9 cellular contexts compared by ENCODE assay signal in the genomic region with DNA sequence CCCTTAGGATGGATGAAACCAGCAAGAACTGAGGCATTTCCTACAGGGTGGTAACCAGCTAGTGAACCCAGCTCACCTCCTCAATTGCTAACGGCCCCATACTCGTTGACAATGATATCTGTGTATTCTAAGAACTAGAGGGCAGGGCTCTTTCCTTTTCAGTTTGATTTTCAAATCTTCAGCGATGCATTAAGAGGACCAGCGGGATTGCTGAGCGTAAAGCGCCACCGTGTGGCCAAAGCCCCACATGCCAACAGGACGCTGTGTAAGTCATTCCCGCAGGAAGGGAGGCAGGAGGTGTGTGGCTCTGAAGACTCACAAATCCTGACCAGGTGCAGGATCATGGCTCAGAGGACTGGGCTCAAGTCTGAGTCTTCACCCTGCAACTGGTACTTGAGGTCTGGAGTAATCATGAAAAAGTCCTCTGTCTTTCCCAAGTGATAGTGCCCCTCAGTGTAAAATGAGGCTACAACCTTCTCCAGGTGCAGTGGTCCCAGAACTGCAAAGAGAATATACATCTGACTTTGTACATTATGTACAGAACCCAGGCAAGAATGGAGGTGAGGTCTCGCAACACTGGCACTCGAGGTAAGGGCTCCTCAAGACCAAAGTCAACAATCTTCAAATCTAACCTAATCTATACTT. TPM values are rescaled to one million over a fixed set of nuclear protein-coding genes. Genes with fewer than 3 reads are reported as not detected.
DNase-seq lines count a peak whose midpoint lies in the region; TF ChIP-seq lines count a peak whose summit lies in the region.
"Had no signal": no experiment of that assay in that cellular context is flagged by ENCODE, and none has a peak within 500 bp of the region (broad histone marks: within the 10 kb centered on the region; RNA-seq: fewer than 3 reads in every experiment).

No MANE protein-coding gene starts in this region.

- POLR2A ChIA-PET in HEK293 (lab: Yijun Ruan, JAX), result no interaction called here
- POLR2A ChIA-PET in SK-N-SH (lab: Yijun Ruan, JAX), result interaction anchor here (1.3 kb wide), 1 partner anchor 1073 kb away, joined by 3 read pairs; the partner anchor contains the start of gene TRIM13

- TF ChIP-seq POLR2A in uterus (IDR thresholded peaks at IDR 0.05), result no peak

- no peak overlapping the region for H3K4me2 ChIP-seq in SK-N-SH

- H3K4me3 ChIP-seq in HEK293 (ENCODE audit: low read depth, low read length) (no peak overlapping the region), SK-N-SH (ENCODE audit: low read depth in 2 of 2, low read length in 1 of 2) (no peak overlapping the region), uterus (no peak overlapping the region)

- DNase-seq in GF-D8 (lab: John Stamatoyannopoulos, UW) (peak; percentile 53), NAMALWA (ENCODE audit: low spot score) (peak; percentile 82), SK-N-SH (peak; percentile 74), head of caudate nucleus (peak; percentile 66 to 95 (median 90)), posterior vena cava (ENCODE audit: low spot score) (peak; percentile 96), uterus (peak; percentile 83 to 87)
- DNase-seq in activated naive CD4-positive, alpha-beta T cell treated with anti-CD3 and anti-CD28 coated beads for 36 hours, result peak; percentile 88

- peaks cover 3% of the 10 kb centered on the region for H3K27me3 Mint-ChIP-seq in activated naive CD4-positive, alpha-beta T cell treated with anti-CD3 and anti-CD28 coated beads for 36 hours (ENCODE audit: low read depth)

- H3K27me3 ChIP-seq in SK-N-SH (ENCODE audit: insufficient read depth) (no peaks in the 10 kb centered on the region; the same call in 1 of the 2 replicates), uterus (no peaks in the 10 kb centered on the region)

- TF ChIP-seq CTCF in HEK293 (tag by site-specific recombination; IDR thresholded peaks at IDR 0.05) (peak; percentile 80), SK-N-SH (IDR thresholded peaks at IDR 0.05) (peak; percentile 94), uterus (IDR thresholded peaks at IDR 0.05) (peak; percentile 89 to 95 (median 92))

- no peak overlapping the region for H3K9ac ChIP-seq in SK-N-SH

- H3K9me2 ChIP-seq in SK-N-SH, result no peaks in the 10 kb centered on the region

- H3K9me3 Mint-ChIP-seq in activated naive CD4-positive, alpha-beta T cell treated with anti-CD3 and anti-CD28 coated beads for 36 hours, result no peaks in the 10 kb centered on the region

- TF ChIP-seq EP300 in SK-N-SH (IDR thresholded peaks at IDR 0.05; ENCODE audit: borderline replicate concordance in 1 of 2, low read depth in 1 of 2, low read length in 1 of 2), result no peak

- TF ChIP-seq RAD21 in SK-N-SH (IDR thresholded peaks at IDR 0.05; ENCODE audit: low read length), result peak; percentile 100

- H3K27ac Mint-ChIP-seq in activated naive CD4-positive, alpha-beta T cell treated with anti-CD3 and anti-CD28 coated beads for 36 hours, result no peak overlapping the region

- peak overlapping the region; percentile 12; the same call in 1 of the 2 replicates for H2AFZ ChIP-seq in SK-N-SH (ENCODE audit: low read depth)

- H3K27ac ChIP-seq in HEK293 (ENCODE audit: extremely low read depth, low read depth, low read length) (no peak overlapping the region), SK-N-SH (ENCODE audit: low read depth in 2 of 2, low read length in 1 of 2) (no peak overlapping the region), uterus (no peak overlapping the region)

- no peaks in the 10 kb centered on the region for H4K20me1 ChIP-seq in SK-N-SH (ENCODE audit: insufficient read depth)

- 1% methylated on average over 11 of the region's 11 CpGs for WGBS in SK-N-SH (ENCODE audit: low lambda C conversion rate)

- intact Hi-C loops in activated naive CD4-positive, alpha-beta T cell treated with anti-CD3 and anti-CD28 coated beads for 36 hours (cut with micrococcal nuclease), result loop anchor here (1.0 to 5.0 kb wide), 7 partner anchors 158 to 1769 kb away; no protein-coding TSS in a partner anchor
- intact Hi-C loops in head of caudate nucleus (cut with DNase I), result no loop called here
- intact Hi-C loops in posterior vena cava (cut with DNase I), result loop anchor here in 1 of 2 donors (2.0 kb wide), 1 partner anchor 65 kb away; no protein-coding TSS in a partner anchor
- intact Hi-C loops in uterus (cut with DNase I; ENCODE audit: low total_unique reads), result no loop called here

- peaks cover 3% of the 10 kb centered on the region for H3K4me1 Mint-ChIP-seq in activated naive CD4-positive, alpha-beta T cell treated with anti-CD3 and anti-CD28 coated beads for 36 hours (ENCODE audit: low read depth)

- CTCF ChIA-PET in HEK293 (lab: Yijun Ruan, JAX) (interaction anchor here (0.6 to 2.2 kb wide), 11 partner anchors 13 to 1201 kb away, joined by 3 to 10 read pairs (median 5); no protein-coding TSS in a partner anchor), SK-N-SH (lab: Yijun Ruan, JAX) (interaction anchor here (0.6 to 2.8 kb wide), 30 partner anchors 9 to 1093 kb away, joined by 3 to 32 read pairs (median 4); no protein-coding TSS in a partner anchor)
- CTCF ChIA-PET in activated naive CD4-positive, alpha-beta T cell treated with anti-CD3 and anti-CD28 coated beads for 36 hours (lab: Charles Lee), result interaction anchor here (0.7 to 1.9 kb wide), 14 partner anchors 9 to 1093 kb away, joined by 3 to 11 read pairs (median 4); no protein-coding TSS in a partner anchor

- H3K4me1 ChIP-seq in HEK293 (ENCODE audit: control insufficient read depth, insufficient read depth, low read length) (no peaks in the 10 kb centered on the region), SK-N-SH (ENCODE audit: control insufficient read depth in 1 of 2, insufficient read depth in 2 of 2, low read depth in 1 of 2, low read length in 1 of 2) (peaks cover 10 to 14% of the 10 kb centered on the region in 2 experiments; a peak in 2 of 4 replicates), uterus (no peaks in the 10 kb centered on the region)

- no peaks in the 10 kb centered on the region for H3K79me2 ChIP-seq in SK-N-SH (ENCODE audit: insufficient read depth)

- H3K36me3 ChIP-seq in HEK293 (ENCODE audit: control insufficient read depth in 2 of 2, insufficient read depth in 1 of 2, low read length in 2 of 2) (no peaks in the 10 kb centered on the region), SK-N-SH (replicated peaks in 1 of 2; ENCODE audit: control insufficient read depth in 1 of 2, insufficient read depth in 2 of 2, low read length in 1 of 2) (no peaks in the 10 kb centered on the region), uterus (no peaks in the 10 kb centered on the region)

- H3F3A ChIP-seq in SK-N-SH (replicated peaks; ENCODE audit: insufficient read depth), result no peaks in the 10 kb centered on the region

- H3K4me3 Mint-ChIP-seq in activated naive CD4-positive, alpha-beta T cell treated with anti-CD3 and anti-CD28 coated beads for 36 hours, result no peak overlapping the region

- H3K9me3 ChIP-seq in HEK293 (ENCODE audit: control insufficient read depth, insufficient read depth, low read depth, low read length) (no peaks in the 10 kb centered on the region), SK-N-SH (no peaks in the 10 kb centered on the region), uterus (no peaks in the 10 kb centered on the region)

- H3K36me3 Mint-ChIP-seq in activated naive CD4-positive, alpha-beta T cell treated with anti-CD3 and anti-CD28 coated beads for 36 hours (ENCODE audit: low read depth), result no peaks in the 10 kb centered on the region

TF ChIP-seq in HEK293, 187 proteins besides CTCF, POLR2A, EP300 and RAD21 (continues in another document):
- TF ChIP-seq ZNF561 (tag by site-specific recombination; IDR thresholded peaks at IDR 0.05; ENCODE audit: borderline replicate concordance), result peak; percentile 42; the same call in 1 of the 2 replicates
- TF ChIP-seq ZNF221 (tag by site-specific recombination; IDR thresholded peaks at IDR 0.05; ENCODE audit: borderline replicate concordance), result no peak
- no peak for TF ChIP-seq ZNF596 (tag by site-specific recombination; IDR thresholded peaks at IDR 0.05)
- TF ChIP-seq ZBTB17 (tag by site-specific recombination; IDR thresholded peaks at IDR 0.05), result peak; percentile 54
- TF ChIP-seq KLF9 (tag by site-specific recombination; IDR thresholded peaks at IDR 0.05; ENCODE audit: low read depth), result no peak
- no peak for TF ChIP-seq ZNF777 (tag by site-specific recombination; IDR thresholded peaks at IDR 0.05; ENCODE audit: borderline replicate concordance)

TF ChIP-seq in SK-N-SH, 30 proteins besides CTCF, POLR2A, EP300 and RAD21:
- 0 out of 2 replicates have a peak, but pooled peaks have one; percentile 37 for TF ChIP-seq RCOR1 (IDR thresholded peaks at IDR 0.05; ENCODE audit: low read length)
- TF ChIP-seq CHD2 (IDR thresholded peaks at IDR 0.05; ENCODE audit: low read length, partially characterized antibody), result no peak
- TF ChIP-seq SMC3 (IDR thresholded peaks at IDR 0.05; ENCODE audit: low read depth, low read length), result peak; percentile 96
- TF ChIP-seq TEAD4 (IDR thresholded peaks at IDR 0.05; ENCODE audit: borderline replicate concordance, insufficient read depth), result no peak

RNA-seq across cellular contexts. Expression of gene C13orf42, which starts 40.9 kb away (rescaled TPM):
- not detected in 2 replicates for polyA plus RNA-seq in SK-N-SH (2012; rRNA removed)
- polyA plus RNA-seq in SK-N-SH (2012; cell fraction: cytosol; rRNA removed), result not detected in 2 replicates
- polyA plus RNA-seq in SK-N-SH (2012; cell fraction: nucleus; rRNA removed), result not detected in 2 replicates
- not detected for total RNA-seq in activated naive CD4-positive, alpha-beta T cell treated with anti-CD3 and anti-CD28 coated beads for 36 hours
- total RNA-seq in posterior vena cava, result not detected
- total RNA-seq in uterus, result not detected
- total RNA-seq: temporal lobe had no signal
